1 cellular context compared by ENCODE assay signal in the genomic region with DNA sequence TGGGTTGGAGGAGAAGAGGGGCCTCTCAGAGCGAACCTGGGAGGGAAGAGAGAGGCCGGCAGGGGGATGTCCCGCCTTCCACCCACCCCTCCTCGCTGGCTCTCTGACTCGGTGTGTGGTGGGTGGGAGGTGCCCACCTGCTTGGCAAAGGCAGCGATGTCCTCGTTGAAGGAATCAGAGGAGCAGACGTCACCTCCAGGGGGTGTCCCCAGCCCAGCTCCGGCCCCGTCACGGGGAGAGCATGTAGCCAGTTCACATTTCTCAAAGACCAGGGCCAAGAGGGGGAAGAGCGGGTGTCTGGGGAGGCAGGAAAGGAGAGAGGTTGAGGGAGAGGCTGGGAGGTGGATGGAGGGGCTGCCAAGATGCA.
TF ChIP-seq lines count a peak whose summit lies in the region.

No MANE protein-coding gene starts in this region.

TF ChIP-seq in H1, 55 proteins besides CTCF, POLR2A, EP300 and RAD21:
- TF ChIP-seq EZH2 (IDR thresholded peaks at IDR 0.05; ENCODE audit: low read depth, low read length, severe bottlenecking) (no peak), RFX5 (IDR thresholded peaks at IDR 0.05; ENCODE audit: borderline replicate concordance, low read depth, low read length) (no peak), TCF12 (IDR thresholded peaks at IDR 0.05; ENCODE audit: low read depth, low read length) (no peak), NANOG (IDR thresholded peaks at IDR 0.05; ENCODE audit: insufficient read depth, low read depth, low read length, poor library complexity, severe bottlenecking) (no peak), BRCA1 (IDR thresholded peaks at IDR 0.05; ENCODE audit: low read depth, low read length) (no peak), CTBP2 (IDR thresholded peaks at IDR 0.05; ENCODE audit: borderline replicate concordance, insufficient read depth, insufficient read length, low read length) (no peak), SRF (IDR thresholded peaks at IDR 0.05; ENCODE audit: low read depth, low read length) (no peak), SIN3A (conservative IDR thresholded peaks at IDR 0.05 in 1 of 2, IDR thresholded peaks at IDR 0.05 in 1 of 2; ENCODE audit: low read depth in 1 of 2, low read length in 2 of 2) (no peak), MAFK (IDR thresholded peaks at IDR 0.05; ENCODE audit: low read depth, low read length) (no peak), TAF7 (optimal IDR thresholded peaks at IDR 0.05; ENCODE audit: borderline replicate concordance, low read depth, low read length) (no peak), SUZ12 (IDR thresholded peaks at IDR 0.05; ENCODE audit: low read length) (no peak), ZNF274 (IDR thresholded peaks at IDR 0.05; ENCODE audit: borderline replicate concordance, extremely low read depth, low read length) (no peak), BACH1 (IDR thresholded peaks at IDR 0.05; ENCODE audit: low read length) (no peak), BCL11A (IDR thresholded peaks at IDR 0.05; ENCODE audit: low read depth in 2 of 2, low read length in 2 of 2) (no peak), CHD2 (IDR thresholded peaks at IDR 0.05; ENCODE audit: low read length) (no peak), PHF8 (conservative IDR thresholded peaks at IDR 0.05; ENCODE audit: low read depth, low read length) (no peak)
